In the genomic region with DNA sequence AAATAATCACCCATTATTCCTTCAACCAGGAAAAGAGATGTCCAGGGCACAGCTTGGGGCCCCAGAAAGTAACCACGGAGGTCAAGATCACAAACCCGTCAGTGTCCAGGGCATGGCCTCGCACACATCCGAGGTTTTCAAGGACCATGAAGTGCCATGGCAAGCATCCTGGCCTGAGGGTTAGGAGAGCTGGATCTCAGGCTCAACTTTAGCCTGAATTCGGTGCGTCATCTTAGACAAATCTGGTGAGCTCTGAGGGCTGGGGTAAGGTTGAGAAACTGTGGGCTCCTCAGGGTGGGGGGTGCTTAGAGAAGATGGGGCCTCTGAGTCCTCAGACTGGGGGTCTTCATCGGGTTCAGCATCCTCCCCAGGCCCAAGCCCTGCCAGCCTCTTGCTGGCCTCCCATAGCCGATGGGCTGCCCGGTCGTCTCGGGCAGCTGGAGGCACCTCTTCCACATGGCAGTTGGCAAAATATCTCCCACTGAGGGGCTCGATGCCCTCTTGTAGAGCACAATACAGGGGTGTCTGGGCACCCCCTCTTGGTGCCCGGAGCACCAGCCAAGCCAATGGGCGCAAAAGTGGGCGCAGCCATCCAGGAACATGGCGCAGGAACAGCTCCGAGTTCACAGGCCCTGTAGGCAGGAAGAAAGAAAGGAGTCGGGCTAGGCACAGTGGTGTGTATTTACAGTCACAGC, we compare ENCODE assay signal across 1 cellular context.
TF ChIP-seq lines count a peak whose summit lies in the region.

No MANE protein-coding gene starts in this region.

TF ChIP-seq in endothelial cell of umbilical vein, 7 proteins besides CTCF, POLR2A, EP300 and RAD21:
- TF ChIP-seq GATA2 (IDR thresholded peaks at IDR 0.05; ENCODE audit: insufficient read depth, insufficient read length, low read depth, low read length) (no peak), MYC (IDR thresholded peaks at IDR 0.05; ENCODE audit: low read depth, low read length) (no peak), FOS (IDR thresholded peaks at IDR 0.05; ENCODE audit: borderline replicate concordance, insufficient read depth, low read length) (no peak), POLR2AphosphoS5 (IDR thresholded peaks at IDR 0.05; ENCODE audit: insufficient read depth, low read depth, low read length) (no peak), EZH2 (IDR thresholded peaks at IDR 0.05; ENCODE audit: borderline replicate concordance, low read depth, low read length, severe bottlenecking) (no peak), JUN (IDR thresholded peaks at IDR 0.05; ENCODE audit: borderline replicate concordance, insufficient read depth, insufficient read length, low read depth) (no peak)
- TF ChIP-seq, protein P1, sequence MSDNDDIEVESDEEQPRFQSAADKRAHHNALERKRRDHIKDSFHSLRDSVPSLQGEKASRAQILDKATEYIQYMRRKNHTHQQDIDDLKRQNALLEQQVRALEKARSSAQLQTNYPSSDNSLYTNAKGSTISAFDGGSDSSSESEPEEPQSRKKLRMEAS (IDR thresholded peaks at IDR 0.05; ENCODE audit: insufficient read depth, insufficient read length), result no peak
